In genomic region chr9:127173063-127173462, GRCh38 we compare ENCODE assay signal across 15 cellular contexts. TPM values are rescaled to one million over a fixed set of nuclear protein-coding genes. Genes with fewer than 3 reads are reported as not detected.
DNase-seq lines count a peak whose midpoint lies in the region; ATAC-seq and TF ChIP-seq lines count a peak whose summit lies in the region.
"Had no signal": no experiment of that assay in that cellular context is flagged by ENCODE, and none has a peak within 500 bp of the region (broad histone marks: within the 10 kb centered on the region; RNA-seq: fewer than 3 reads in every experiment).

No MANE protein-coding gene starts in this region.

- H3K27ac ChIP-seq in breast epithelium, result no peak overlapping the region
- no peak overlapping the region for H3K27ac ChIP-seq in mammary epithelial cell (ENCODE audit: insufficient read depth, low read depth, low read length)
- no peak overlapping the region for H3K27ac ChIP-seq in ovary
- H3K27ac ChIP-seq in transverse colon, result peak overlapping the region; percentile 33 to 50 (median 44)
- H3K27ac ChIP-seq: HL-60 had no signal

- H3K36me3 ChIP-seq in breast epithelium (no peaks in the 10 kb centered on the region), mammary epithelial cell (ENCODE audit: insufficient read depth, low read length) (no peaks in the 10 kb centered on the region), ovary (no peaks in the 10 kb centered on the region), transverse colon (no peaks in the 10 kb centered on the region)
- H3K36me3 ChIP-seq: HAP-1 had no signal

- no peaks in the 10 kb centered on the region for H3K27me3 Mint-ChIP-seq in chondrocyte (ENCODE audit: low read depth)
- H3K27me3 Mint-ChIP-seq in activated T-cell treated with anti-CD3 and anti-CD28 coated beads, Interleukin-2, amount 50 U/mL, for 24 hours, result no peaks in the 10 kb centered on the region

- no peak overlapping the region for H3K27ac Mint-ChIP-seq in chondrocyte (ENCODE audit: unreplicated experiment)
- no peak overlapping the region for H3K27ac Mint-ChIP-seq in activated T-cell treated with anti-CD3 and anti-CD28 coated beads, Interleukin-2, amount 50 U/mL, for 24 hours

- H3K4me1 ChIP-seq in breast epithelium, result no peaks in the 10 kb centered on the region
- no peaks in the 10 kb centered on the region for H3K4me1 ChIP-seq in mammary epithelial cell (ENCODE audit: insufficient read depth, low read length)
- H3K4me1 ChIP-seq in ovary (ENCODE audit: insufficient read depth), result peaks cover 8% of the 10 kb centered on the region
- H3K4me1 ChIP-seq in transverse colon, result no peaks in the 10 kb centered on the region
- H3K4me1 ChIP-seq: HAP-1 had no signal

- no peaks in the 10 kb centered on the region for H4K20me1 ChIP-seq in mammary epithelial cell (ENCODE audit: insufficient read depth, low read length)

- no peak for TF ChIP-seq POLR2A in breast epithelium (IDR thresholded peaks at IDR 0.05)
- TF ChIP-seq POLR2A in ovary (IDR thresholded peaks at IDR 0.05), result no peak
- no peak for TF ChIP-seq POLR2A in transverse colon (IDR thresholded peaks at IDR 0.05)

- no peaks in the 10 kb centered on the region for H3K27me3 ChIP-seq in breast epithelium
- peaks cover 5% of the 10 kb centered on the region for H3K27me3 ChIP-seq in mammary epithelial cell (ENCODE audit: insufficient read depth, low read length)
- H3K27me3 ChIP-seq in ovary, result no peaks in the 10 kb centered on the region
- H3K27me3 ChIP-seq in transverse colon, result no peaks in the 10 kb centered on the region

- TF ChIP-seq EP300 in ovary (IDR thresholded peaks at IDR 0.05) (no peak), transverse colon (IDR thresholded peaks at IDR 0.05; ENCODE audit: low read depth) (no peak)

- peaks cover 20% of the 10 kb centered on the region for H3K4me1 Mint-ChIP-seq in chondrocyte (ENCODE audit: low read depth)
- no peaks in the 10 kb centered on the region for H3K4me1 Mint-ChIP-seq in activated T-cell treated with anti-CD3 and anti-CD28 coated beads, Interleukin-2, amount 50 U/mL, for 24 hours (ENCODE audit: low read depth)

- peak; percentile 6 to 33 for DNase-seq in breast epithelium (ENCODE audit: low spot score in 2 of 2)
- no peak for DNase-seq in mammary epithelial cell
- peak; percentile 49 for DNase-seq in chondrocyte (ENCODE audit: low spot score)
- DNase-seq in ovary, result peak in 3 of 5 donors; percentile 5 to 8 (median 6)
- no peak for DNase-seq in transverse colon
- DNase-seq in activated T-cell treated with anti-CD3 and anti-CD28 coated beads, Interleukin-2, amount 50 U/mL, for 24 hours, result no peak
- DNase-seq in NCI-H2029 treated with DMSO at 0.1 percent for 48 hours (lab: John Stamatoyannopoulos, UW), result no peak
- DNase-seq: NCI-H1105 treated with DMSO at 0.1 percent for 48 hours, NCI-H187, NCI-H446, NCI-H69, SHP77 treated with DMSO at 0.1 percent for 48 hours had no signal

- CTCF ChIA-PET in mammary epithelial cell (lab: Charles Lee; ENCODE audit: low non-redundant PET), result interaction anchor here (0.5 kb wide), 1 partner anchor 221 kb away, joined by 21 read pairs; no protein-coding TSS in a partner anchor

- 70% methylated on average over 2 of the region's 4 CpGs for WGBS in mammary epithelial cell (ENCODE audit: low coverage, missing lambda C conversion rate)
- WGBS in ovary, 3 donors, result 70 to 79% (median 73%) methylated on average over 4 of the region's 4 CpGs
- WGBS in transverse colon (ENCODE audit: low coverage in 1 of 2), 2 donors, result 88 to 90% methylated on average over 3 to 4 of the region's 4 CpGs

- BruUV-seq in mammary epithelial cell (replicated peaks; lab: Mats Ljungman, UMichigan), result no TSS peak

- no peak overlapping the region for H3K4me3 Mint-ChIP-seq in chondrocyte (ENCODE audit: unreplicated experiment)
- no peak overlapping the region for H3K4me3 Mint-ChIP-seq in activated T-cell treated with anti-CD3 and anti-CD28 coated beads, Interleukin-2, amount 50 U/mL, for 24 hours

- intact Hi-C loops in breast epithelium (cut with DNase I; ENCODE audit: low total_unique reads), result no loop called here
- intact Hi-C loops in mammary epithelial cell (cut with micrococcal nuclease), result no loop called here
- intact Hi-C loops in ovary (cut with DNase I), result no loop called here
- intact Hi-C loops in transverse colon (cut with DNase I; ENCODE audit: low total_unique reads), result no loop called here

- H2AFZ ChIP-seq in mammary epithelial cell (ENCODE audit: low read depth, low read length), result no peak overlapping the region

- H3K9me3 ChIP-seq in breast epithelium (no peaks in the 10 kb centered on the region), mammary epithelial cell (replicated peaks; ENCODE audit: insufficient read depth, low read length) (no peaks in the 10 kb centered on the region), ovary (no peaks in the 10 kb centered on the region), transverse colon (no peaks in the 10 kb centered on the region)
- H3K9me3 ChIP-seq: HAP-1 had no signal

- H3K4me3 ChIP-seq in breast epithelium (no peak overlapping the region), mammary epithelial cell (replicated peaks in 1 of 3; ENCODE audit: insufficient read depth in 1 of 3, low read depth in 2 of 3, low read length in 3 of 3) (no peak overlapping the region), ovary (no peak overlapping the region), transverse colon (no peak overlapping the region)
- H3K4me3 ChIP-seq: HAP-1 had no signal

- no peak overlapping the region for H3K4me2 ChIP-seq in mammary epithelial cell (ENCODE audit: insufficient read depth, low read depth, low read length)

- H3K79me2 ChIP-seq in mammary epithelial cell (ENCODE audit: insufficient read depth, low read length), result no peaks in the 10 kb centered on the region

- no peak for ATAC-seq in GM18907 (IDR thresholded peaks at IDR 0.05; ENCODE audit: unreplicated experiment)

- TF ChIP-seq CTCF in breast epithelium (IDR thresholded peaks at IDR 0.05) (no peak), mammary epithelial cell (conservative IDR thresholded peaks at IDR 0.05 in 1 of 2, IDR thresholded peaks at IDR 0.05 in 1 of 2; ENCODE audit: extremely low read depth in 1 of 2, insufficient read depth in 1 of 2, low read depth in 1 of 2, low read length in 2 of 2) (no peak), chondrocyte (IDR thresholded peaks at IDR 0.05) (no peak), ovary (IDR thresholded peaks at IDR 0.05) (no peak), transverse colon (IDR thresholded peaks at IDR 0.05) (no peak)

- H3K9ac ChIP-seq in mammary epithelial cell (ENCODE audit: insufficient read depth, low read length), result no peak overlapping the region

- no peaks in the 10 kb centered on the region for H3K9me3 Mint-ChIP-seq in chondrocyte (ENCODE audit: low read depth)
- H3K9me3 Mint-ChIP-seq in activated T-cell treated with anti-CD3 and anti-CD28 coated beads, Interleukin-2, amount 50 U/mL, for 24 hours, result no peaks in the 10 kb centered on the region

- H3K36me3 Mint-ChIP-seq in chondrocyte (ENCODE audit: low read depth), result peaks cover 2% of the 10 kb centered on the region
- no peaks in the 10 kb centered on the region for H3K36me3 Mint-ChIP-seq in activated T-cell treated with anti-CD3 and anti-CD28 coated beads, Interleukin-2, amount 50 U/mL, for 24 hours (ENCODE audit: low read depth)

- dilution Hi-C loops in mammary epithelial cell (cut with HindIII; ENCODE audit: low sequenced_read_pairs), result loop anchor here (5.0 kb wide), 1 partner anchor 71 kb away; no protein-coding TSS in a partner anchor

- in situ Hi-C loops in mammary epithelial cell (cut with MboI; ENCODE audit: low sequenced_read_pairs in 2 of 2), result no loop called here
- in situ Hi-C loops in transverse colon (cut with MboI; ENCODE audit: low pct_ligation_motif_present in 1 of 4, low pct_unique_long_range_greater_than_20kb in 1 of 4, low sequenced_read_pairs in 3 of 4), result no loop called here

RNA-seq across cellular contexts. Expression of gene ANGPTL2, which starts 50.6 kb away (rescaled TPM):
- total RNA-seq in breast epithelium (10 to 100 TPM; 30.9 to 61.8 (median 51.8) TPM), mammary epithelial cell (1 to 10 TPM in 1 of 2 donors, not detected in 1; 1.5 TPM), chondrocyte (26.7 to 39.7 TPM (median 39.0 TPM) in 3 replicates), ovary (100 to 1,000 TPM in 1 of 7 donors, 10 to 100 TPM in 5, 1 to 10 TPM in 1; 9.8 to 108 (median 64.1) TPM), transverse colon (10 to 100 TPM; 11.0 to 30.8 (median 13.1) TPM)
- polyA plus RNA-seq in mammary epithelial cell (not detected), ovary (100 to 1,000 TPM in 1 of 2 donors, 10 to 100 TPM in 1; 27.5 to 114 TPM)
- not detected for polyA minus RNA-seq in mammary epithelial cell

Comparison
In these comparisons a context has a peak if more than half of its experiments do, and no peak if none do; other contexts are left out.
1. DNase-seq: peak in breast epithelium (2 of 2), chondrocyte (single experiment) and ovary (3 of 5); none in mammary epithelial cell (single experiment), transverse colon (single experiment), activated T-cell treated with anti-CD3 and anti-CD28 coated beads, Interleukin-2, amount 50 U/mL, for 24 hours (single experiment) and NCI-H2029 treated with DMSO at 0.1 percent for 48 hours (single experiment).
2. RNA of gene ANGPTL2, which starts 50.6 kb away (total RNA-seq): 9.8 to 108 TPM in ovary, 30.9 to 61.8 TPM in breast epithelium, 26.7 to 39.7 TPM in chondrocyte and 11.0 to 30.8 TPM in transverse colon; 1.5 TPM in mammary epithelial cell; every median in the first group is over 4 times any median in the second.
3. H3K27ac ChIP-seq: peak in transverse colon (4 of 4); none in breast epithelium (0 of 2), mammary epithelial cell (single experiment) and ovary (0 of 2).